ENCODE assay signal across 1 cellular context in the genomic region with DNA sequence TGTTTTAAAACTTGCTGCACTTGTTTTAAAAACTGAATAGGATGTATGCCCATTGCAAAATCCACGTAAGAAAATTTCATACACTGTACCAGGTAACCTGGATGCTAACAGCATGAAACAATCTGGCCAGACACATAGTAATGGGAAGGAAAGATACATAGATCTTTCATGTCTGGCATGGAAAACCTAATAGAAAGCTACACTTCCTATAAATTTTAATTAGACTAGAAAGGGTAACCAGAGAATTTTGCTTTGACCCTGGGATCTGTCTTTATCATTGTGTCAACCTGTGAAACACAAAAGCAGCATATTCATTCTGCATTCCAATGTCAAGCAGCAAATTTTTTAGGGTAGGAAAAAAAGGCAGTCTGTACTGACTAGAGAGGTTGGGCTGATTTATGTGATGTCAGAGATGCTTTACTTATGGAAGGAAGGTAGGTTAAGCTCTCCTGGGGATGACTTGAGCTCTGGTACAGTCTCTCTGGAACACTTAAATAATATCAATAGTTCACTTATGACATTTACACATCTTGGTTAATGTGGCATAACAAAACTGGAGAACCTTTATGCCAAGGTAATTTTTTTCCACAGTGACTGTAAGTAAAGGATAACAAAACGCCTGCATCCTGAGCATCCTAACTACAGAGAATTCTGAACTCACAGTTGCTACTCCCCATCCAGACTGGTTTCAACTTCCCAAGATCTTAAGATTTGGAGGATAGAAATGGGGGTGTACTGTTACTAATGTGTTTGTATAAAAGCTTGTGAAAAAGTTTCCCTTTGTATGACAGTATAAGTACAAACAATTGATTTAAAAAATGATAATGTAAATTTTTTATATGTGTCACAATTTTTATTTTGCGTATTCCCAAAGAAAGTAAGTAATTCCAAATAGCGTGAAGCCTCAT.
TF ChIP-seq lines count a peak whose summit lies in the region.

No MANE protein-coding gene starts in this region.

TF ChIP-seq in HEK293, 187 proteins besides CTCF, POLR2A, EP300 and RAD21 (continued from another document):
- TF ChIP-seq, protein P1, sequence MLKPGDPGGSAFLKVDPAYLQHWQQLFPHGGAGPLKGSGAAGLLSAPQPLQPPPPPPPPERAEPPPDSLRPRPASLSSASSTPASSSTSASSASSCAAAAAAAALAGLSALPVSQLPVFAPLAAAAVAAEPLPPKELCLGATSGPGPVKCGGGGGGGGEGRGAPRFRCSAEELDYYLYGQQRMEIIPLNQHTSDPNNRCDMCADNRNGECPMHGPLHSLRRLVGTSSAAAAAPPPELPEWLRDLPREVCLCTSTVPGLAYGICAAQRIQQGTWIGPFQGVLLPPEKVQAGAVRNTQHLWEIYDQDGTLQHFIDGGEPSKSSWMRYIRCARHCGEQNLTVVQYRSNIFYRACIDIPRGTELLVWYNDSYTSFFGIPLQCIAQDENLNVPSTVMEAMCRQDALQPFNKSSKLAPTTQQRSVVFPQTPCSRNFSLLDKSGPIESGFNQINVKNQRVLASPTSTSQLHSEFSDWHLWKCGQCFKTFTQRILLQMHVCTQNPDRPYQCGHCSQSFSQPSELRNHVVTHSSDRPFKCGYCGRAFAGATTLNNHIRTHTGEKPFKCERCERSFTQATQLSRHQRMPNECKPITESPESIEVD (tag by site-specific recombination; IDR thresholded peaks at IDR 0.05): peak; percentile 51
- TF ChIP-seq PRDM1 (tag by site-specific recombination; IDR thresholded peaks at IDR 0.05) (0 out of 2 replicates have a peak, but pooled peaks have one; percentile 5), ZEB2 (tag by site-specific recombination; IDR thresholded peaks at IDR 0.05) (0 out of 2 replicates have a peak, but pooled peaks have one; percentile 15), KLF10 (tag by site-specific recombination; IDR thresholded peaks at IDR 0.05) (0 out of 2 replicates have a peak, but pooled peaks have one; percentile 21), FEZF1 (tag by site-specific recombination; IDR thresholded peaks at IDR 0.05) (peak; percentile 83)
TF ChIP-seq in HEK293: peak in this region for 7.
